9 cellular contexts compared by ENCODE assay signal in genomic region chr17:50148226-50149098, GRCh38. TPM values are rescaled to one million over a fixed set of nuclear protein-coding genes. Genes with fewer than 3 reads are reported as not detected.
DNase-seq lines count a peak whose midpoint lies in the region; ATAC-seq and TF ChIP-seq lines count a peak whose summit lies in the region.
"Had no signal": no experiment of that assay in that cellular context is flagged by ENCODE, and none has a peak within 500 bp of the region (broad histone marks: within the 10 kb centered on the region; RNA-seq: fewer than 3 reads in every experiment).

No MANE protein-coding gene starts in this region.

- H3K27ac ChIP-seq in RWPE2 (ENCODE audit: poor library complexity, severe bottlenecking) (peak overlapping the region; percentile 95), transverse colon (peak overlapping the region; percentile 92 to 98 (median 95))

- peak; percentile 42 for ATAC-seq in GM18517 (IDR thresholded peaks at IDR 0.05; ENCODE audit: unreplicated experiment)
- ATAC-seq in HG03097 (IDR thresholded peaks at IDR 0.05; ENCODE audit: low FRiP score, unreplicated experiment): peak; percentile 25
- peak; percentile 44 for ATAC-seq in RWPE2 (ENCODE audit: low read depth)

- H3K27me3 ChIP-seq in RWPE2 (ENCODE audit: insufficient read depth, poor library complexity, severe bottlenecking) (no peaks in the 10 kb centered on the region), transverse colon (no peaks in the 10 kb centered on the region)

- DNase-seq in RWPE2 (ENCODE audit: low spot score) (peak; percentile 93), germinal center (ENCODE audit: low spot score) (peak; percentile 88), osteocyte (ENCODE audit: extremely low spot score, unreplicated experiment) (no peak), transverse colon (peak; percentile 78), inferior parietal cortex (ENCODE audit: extremely low spot score) (no peak)
- DNase-seq in activated effector memory CD4-positive, alpha-beta T cell treated with anti-CD3 and anti-CD28 coated beads, Interleukin-2, amount 50 U/mL, for 16 hours: peak; percentile 93

- peaks cover 43% of the 10 kb centered on the region for H3K36me3 ChIP-seq in RWPE2 (ENCODE audit: low read depth)
- H3K36me3 ChIP-seq in transverse colon: peaks cover 0 to 7% (median 0%) of the 10 kb centered on the region in 4 donors

- H3K27ac Mint-ChIP-seq in osteocyte (ENCODE audit: unreplicated experiment): peak overlapping the region; percentile 79

- H3K4me3 ChIP-seq in RWPE2 (ENCODE audit: severe bottlenecking) (peak overlapping the region; percentile 89), transverse colon (peak overlapping the region; percentile 61 to 91 (median 78))

- 2% methylated on average over 27 of the region's 27 CpGs; no CpG with 5 or more reads in 1 of the 2 donors for WGBS in transverse colon (ENCODE audit: low coverage in 1 of 2), 2 donors

- intact Hi-C loops in transverse colon (cut with DNase I; ENCODE audit: low total_unique reads): no loop called here

- peak overlapping the region; percentile 91 for H3K4me3 Mint-ChIP-seq in osteocyte (ENCODE audit: unreplicated experiment)

- no peaks in the 10 kb centered on the region for H3K9me3 ChIP-seq in RWPE2 (ENCODE audit: severe bottlenecking)
- no peaks in the 10 kb centered on the region for H3K9me3 ChIP-seq in transverse colon

- TF ChIP-seq EP300 in transverse colon (IDR thresholded peaks at IDR 0.05; ENCODE audit: low read depth): no peak

- TF ChIP-seq POLR2A in transverse colon (IDR thresholded peaks at IDR 0.05): peak; percentile 24

- peaks cover 42% of the 10 kb centered on the region for H3K4me1 Mint-ChIP-seq in osteocyte (ENCODE audit: unreplicated experiment)

- H3K36me3 Mint-ChIP-seq in osteocyte (ENCODE audit: unreplicated experiment): peaks cover 20% of the 10 kb centered on the region

- peaks cover 30% of the 10 kb centered on the region for H3K4me1 ChIP-seq in RWPE2 (ENCODE audit: insufficient read depth, poor library complexity, severe bottlenecking)
- peaks cover 28 to 66% (median 52%) of the 10 kb centered on the region in 4 donors for H3K4me1 ChIP-seq in transverse colon

- H3K27me3 Mint-ChIP-seq in osteocyte (ENCODE audit: unreplicated experiment): no peaks in the 10 kb centered on the region

- no peaks in the 10 kb centered on the region for H3K9me3 Mint-ChIP-seq in osteocyte (ENCODE audit: unreplicated experiment)

- TF ChIP-seq CTCF in RWPE2 (IDR thresholded peaks at IDR 0.05; ENCODE audit: poor library complexity, severe bottlenecking) (peak; percentile 45), osteocyte (IDR thresholded peaks at IDR 0.05) (peak; percentile 29), transverse colon (IDR thresholded peaks at IDR 0.05) (peak in 2 of 5 experiments; percentile 14 to 33)

- in situ Hi-C loops in transverse colon (cut with MboI; ENCODE audit: low pct_ligation_motif_present in 1 of 4, low pct_unique_long_range_greater_than_20kb in 1 of 4, low sequenced_read_pairs in 3 of 4): no loop called here

RNA-seq across cellular contexts. Expression of gene PPP1R9B, which starts 2.0 kb away (rescaled TPM):
- total RNA-seq in osteocyte: 175 and 176 TPM in 2 replicates
- 10 to 100 TPM; 19.0 to 29.9 (median 27.7) TPM for total RNA-seq in transverse colon

RNA-seq across cellular contexts. Expression of gene SGCA, which starts 17.3 kb away (rescaled TPM):
- total RNA-seq in osteocyte (12.0 and 13.0 TPM in 2 replicates), transverse colon (10 to 100 TPM in 1 of 4 donors, 1 to 10 TPM in 3; 3.7 to 65.3 (median 7.6) TPM)
- total RNA-seq: pulmonary artery endothelial cell had no signal

RNA-seq across cellular contexts. Expression of gene SAMD14, which starts 18.5 kb away (rescaled TPM):
- 36.1 and 36.8 TPM in 2 replicates for total RNA-seq in osteocyte
- total RNA-seq in transverse colon: 1 to 10 TPM in 1 of 4 donors, under 1 TPM in 2, not detected in 1; 0.14 to 1.8 (median 0.32) TPM

RNA-seq across cellular contexts. Expression of gene COL1A1, which starts 53.0 kb away (rescaled TPM):
- total RNA-seq in osteocyte (25,918 and 28,023 TPM in 2 replicates), transverse colon (100 to 1,000 TPM in 2 of 4 donors, 10 to 100 TPM in 2; 13.0 to 210 (median 79.8) TPM)

RNA-seq across cellular contexts. Expression of gene PDK2, which starts 53.3 kb away (rescaled TPM):
- total RNA-seq in osteocyte (66.2 and 67.0 TPM in 2 replicates), transverse colon (100 to 1,000 TPM in 3 of 4 donors, 10 to 100 TPM in 1; 84.6 to 292 (median 136) TPM)

Comparison
In these comparisons a context has a peak if more than half of its experiments do, and no peak if none do; other contexts are left out.
1. DNase-seq: peak in RWPE2 (single experiment), activated effector memory CD4-positive, alpha-beta T cell treated with anti-CD3 and anti-CD28 coated beads, Interleukin-2, amount 50 U/mL, for 16 hours (single experiment), germinal center (single experiment) and transverse colon (single experiment); none in osteocyte (single experiment) and inferior parietal cortex (single experiment).
2. RNA of gene SAMD14, which starts 18.5 kb away (total RNA-seq): 36.1 to 36.8 TPM in osteocyte; 0.14 to 1.8 TPM in transverse colon; every median in the first group is over 10 times any median in the second.
3. Peak in every context shown above with its lines, with median percentiles within 50 percentile points of each other: ATAC-seq.